In the genomic region with DNA sequence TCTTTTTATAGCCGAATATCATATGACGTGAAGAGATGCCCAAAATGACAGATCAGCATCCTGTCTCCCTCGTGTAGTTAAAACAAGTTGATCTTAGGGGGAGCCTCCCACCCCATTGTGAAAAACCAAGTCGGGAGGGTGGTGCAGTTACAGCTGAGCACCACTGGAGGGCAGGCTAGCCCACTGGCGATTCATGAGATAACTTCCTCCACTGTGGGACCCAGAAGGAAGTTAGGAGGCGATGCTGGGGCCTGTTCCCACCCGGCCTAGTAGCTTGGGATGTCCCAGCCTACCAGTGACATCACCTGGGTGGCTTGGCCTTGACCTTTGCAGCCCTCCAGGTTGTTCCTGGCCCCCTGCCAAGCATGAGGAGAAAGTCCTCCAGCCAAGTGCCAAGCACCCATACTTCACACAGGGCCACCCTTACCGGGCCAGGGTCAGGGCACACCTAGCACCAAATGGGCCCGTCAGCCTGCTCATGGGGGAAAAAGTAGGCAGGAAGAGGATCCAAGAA, we compare ENCODE assay signal across 8 cellular contexts. TPM values are rescaled to one million over a fixed set of nuclear protein-coding genes. Genes with fewer than 3 reads are reported as not detected.
A peak's percentile ranks its signal among the peaks of the same experiment; 100 is the strongest.
DNase-seq lines count a peak whose midpoint lies in the region; ATAC-seq and TF ChIP-seq lines count a peak whose summit lies in the region.

No MANE protein-coding gene starts in this region.

- no peaks in the 10 kb centered on the region for H3K27me3 Mint-ChIP-seq in activated naive CD4-positive, alpha-beta T cell treated with anti-CD3 and anti-CD28 coated beads, Interleukin-2, amount 50 U/mL, for 24 hours

- no peak overlapping the region for H3K4me3 Mint-ChIP-seq in activated naive CD4-positive, alpha-beta T cell treated with anti-CD3 and anti-CD28 coated beads, Interleukin-2, amount 50 U/mL, for 24 hours

- H3K4me1 Mint-ChIP-seq in activated naive CD4-positive, alpha-beta T cell treated with anti-CD3 and anti-CD28 coated beads, Interleukin-2, amount 50 U/mL, for 24 hours: peaks cover 15% of the 10 kb centered on the region

- no peak for TF ChIP-seq POLR2A in uterus (IDR thresholded peaks at IDR 0.05)

- peaks cover 4% of the 10 kb centered on the region for H3K36me3 Mint-ChIP-seq in activated naive CD4-positive, alpha-beta T cell treated with anti-CD3 and anti-CD28 coated beads, Interleukin-2, amount 50 U/mL, for 24 hours

- no peak overlapping the region for H3K4me3 ChIP-seq in Jurkat, Clone E6-1 (ENCODE audit: low read length)
- H3K4me3 ChIP-seq in uterus: no peak overlapping the region

- intact Hi-C loops in Right ventricle myocardium inferior (cut with DNase I) (loop anchor here (1.0 to 5.0 kb wide), 2 partner anchors 83 to 333 kb away; no protein-coding TSS in a partner anchor), posterior vena cava (cut with DNase I) (loop anchor here in 1 of 2 donors (5.0 kb wide), 1 partner anchor 83 kb away; no protein-coding TSS in a partner anchor), uterus (cut with DNase I; ENCODE audit: low total_unique reads) (loop anchor here (5.0 kb wide), 1 partner anchor 83 kb away; no protein-coding TSS in a partner anchor)

- no peaks in the 10 kb centered on the region for H3K9me3 ChIP-seq in uterus

- no peaks in the 10 kb centered on the region for H3K36me3 ChIP-seq in uterus

- H3K27ac Mint-ChIP-seq in activated naive CD4-positive, alpha-beta T cell treated with anti-CD3 and anti-CD28 coated beads, Interleukin-2, amount 50 U/mL, for 24 hours: peak overlapping the region; percentile 75

- TF ChIP-seq CTCF in uterus (IDR thresholded peaks at IDR 0.05): peak; percentile 93 to 99 (median 94)

- H3K27me3 ChIP-seq in uterus: no peaks in the 10 kb centered on the region

- no peaks in the 10 kb centered on the region for H3K4me1 ChIP-seq in uterus

- no peak overlapping the region for H3K27ac ChIP-seq in uterus

- DNase-seq in NCI-H510A treated with DMSO at 0.1 percent for 48 hours (lab: John Stamatoyannopoulos, UW): peak; percentile 15
- no peak for DNase-seq in NCI-H510A (lab: John Stamatoyannopoulos, UW)
- DNase-seq in Jurkat, Clone E6-1 (ENCODE audit: low read depth, low spot score): peak; percentile 86
- DNase-seq in SKM-1 (lab: John Stamatoyannopoulos, UW; ENCODE audit: unreplicated experiment): peak; percentile 78
- DNase-seq in Right ventricle myocardium inferior (ENCODE audit: missing footprints): peak; percentile 79
- peak; percentile 92 for DNase-seq in posterior vena cava (ENCODE audit: low spot score)
- DNase-seq in uterus: peak; percentile 62 to 69

- ATAC-seq in Right ventricle myocardium inferior: peak; percentile 78

- H3K9me3 Mint-ChIP-seq in activated naive CD4-positive, alpha-beta T cell treated with anti-CD3 and anti-CD28 coated beads, Interleukin-2, amount 50 U/mL, for 24 hours: no peaks in the 10 kb centered on the region

RNA-seq across cellular contexts. Expression of a gene that starts 8.1 kb away (rescaled TPM):
- 9.4 TPM for polyA plus RNA-seq in Jurkat, Clone E6-1 (2012; ENCODE audit: insufficient read depth, insufficient read length)
- total RNA-seq in Right ventricle myocardium inferior (14.6 TPM), posterior vena cava (10 to 100 TPM; 26.7 to 28.4 TPM), uterus (10 to 100 TPM; 25.1 to 41.4 (median 40.6) TPM)
